ENCODE assay signal across 25 cellular contexts in genomic region chr7:138313829-138314178, GRCh38.
"Had no signal": no experiment of that assay in that cellular context is flagged by ENCODE, and none has a peak within 500 bp of the region (broad histone marks: within the 10 kb centered on the region; RNA-seq: fewer than 3 reads in every experiment).

No MANE protein-coding gene starts in this region.

- H3K27me3 Mint-ChIP-seq: activated CD4-positive, alpha-beta T cell treated with anti-CD3 and anti-CD28 coated beads for 36 hours had no signal

- H3K4me3 ChIP-seq: coronary artery, dorsolateral prefrontal cortex, testis, transverse colon, uterus had no signal

- FAIRE-seq: astrocyte, frontal cortex had no signal

- H3K9me3 ChIP-seq: testis, uterus had no signal

- H3K36me3 Mint-ChIP-seq: activated naive CD8-positive, alpha-beta T cell treated with anti-CD3 and anti-CD28 coated beads, Interleukin-2, amount 10 ng/mL, durations not matched to agents 7 days and 5 days; naive B cell had no signal

- H3K27ac ChIP-seq: brain microvascular endothelial cell, coronary artery, dorsolateral prefrontal cortex, testis, uterus had no signal

- H3K27me3 ChIP-seq: brain microvascular endothelial cell, dorsolateral prefrontal cortex, testis, transverse colon, uterus had no signal

- H3K36me3 ChIP-seq: brain microvascular endothelial cell, transverse colon, uterus had no signal

- H3K4me3 Mint-ChIP-seq: activated CD4-positive, alpha-beta T cell treated with anti-CD3 and anti-CD28 coated beads for 36 hours; activated naive CD4-positive, alpha-beta T cell treated with anti-CD3 and anti-CD28 coated beads for 36 hours; activated naive CD8-positive, alpha-beta T cell treated with anti-CD3 and anti-CD28 coated beads, Interleukin-2, amount 10 ng/mL, durations not matched to agents 7 days and 5 days; naive B cell had no signal

- H3K4me1 ChIP-seq: testis, transverse colon, uterus had no signal

- DNase-seq: activated CD4-positive, alpha-beta T cell treated with anti-CD3 and anti-CD28 coated beads for 36 hours; activated CD4-positive, alpha-beta T cell treated with anti-CD3 and anti-CD28 coated beads, Interleukin-2, amount 50 U/mL, for 4 hours; activated CD4-positive, CD25-positive, alpha-beta regulatory T cell; activated effector memory CD4-positive, alpha-beta T cell treated with anti-CD3 and anti-CD28 coated beads, Interleukin-2, amount 50 U/mL, for 16 hours; activated naive CD4-positive, alpha-beta T cell treated with anti-CD3 and anti-CD28 coated beads for 36 hours; activated naive CD8-positive, alpha-beta T cell treated with anti-CD3 and anti-CD28 coated beads, Interleukin-2, amount 10 ng/mL, durations not matched to agents 7 days and 5 days; activated T-cell treated with anti-CD3 and anti-CD28 coated beads for 4 hours; amniotic stem cell; brain microvascular endothelial cell; dorsolateral prefrontal cortex; effector memory CD4-positive, alpha-beta T cell; islet precursor cell; left ventricle myocardium superior; naive B cell; occipital lobe; right cardiac atrium; stimulated activated CD4-positive, alpha-beta T cell treated with anti-CD3 and anti-CD28 coated beads, Interleukin-2, amount 100 ng/mL, for 48 hours; stimulated activated naive CD4-positive, alpha-beta T cell treated with Interleukin-2 at 50 U/mL for 16 hours; T-helper 1 cell; testis; transverse colon; uterus had no signal

- H3K4me1 Mint-ChIP-seq: activated CD4-positive, alpha-beta T cell treated with anti-CD3 and anti-CD28 coated beads for 36 hours; naive B cell had no signal

- ATAC-seq: activated CD4-positive, alpha-beta T cell treated with anti-CD3 and anti-CD28 coated beads for 36 hours; left ventricle myocardium superior had no signal

- H3K9me3 Mint-ChIP-seq: activated naive CD8-positive, alpha-beta T cell treated with anti-CD3 and anti-CD28 coated beads, Interleukin-2, amount 10 ng/mL, durations not matched to agents 7 days and 5 days had no signal

- H3K27ac Mint-ChIP-seq: activated CD4-positive, alpha-beta T cell treated with anti-CD3 and anti-CD28 coated beads for 36 hours; activated naive CD4-positive, alpha-beta T cell treated with anti-CD3 and anti-CD28 coated beads for 36 hours; activated naive CD8-positive, alpha-beta T cell treated with anti-CD3 and anti-CD28 coated beads, Interleukin-2, amount 10 ng/mL, durations not matched to agents 7 days and 5 days; naive B cell had no signal
